1 cellular context compared by ENCODE assay signal in genomic region chr5:141960449-141961323, GRCh38.
TF ChIP-seq lines count a peak whose summit lies in the region.

No MANE protein-coding gene starts in this region.

TF ChIP-seq in K562, 482 proteins besides CTCF, POLR2A, EP300 and RAD21 (continues in another document):
- TF ChIP-seq POLR2AphosphoS5 (IDR thresholded peaks at IDR 0.05; ENCODE audit: control insufficient read depth, insufficient read depth, low read depth, low read length), result no peak
- TF ChIP-seq, protein P1, sequence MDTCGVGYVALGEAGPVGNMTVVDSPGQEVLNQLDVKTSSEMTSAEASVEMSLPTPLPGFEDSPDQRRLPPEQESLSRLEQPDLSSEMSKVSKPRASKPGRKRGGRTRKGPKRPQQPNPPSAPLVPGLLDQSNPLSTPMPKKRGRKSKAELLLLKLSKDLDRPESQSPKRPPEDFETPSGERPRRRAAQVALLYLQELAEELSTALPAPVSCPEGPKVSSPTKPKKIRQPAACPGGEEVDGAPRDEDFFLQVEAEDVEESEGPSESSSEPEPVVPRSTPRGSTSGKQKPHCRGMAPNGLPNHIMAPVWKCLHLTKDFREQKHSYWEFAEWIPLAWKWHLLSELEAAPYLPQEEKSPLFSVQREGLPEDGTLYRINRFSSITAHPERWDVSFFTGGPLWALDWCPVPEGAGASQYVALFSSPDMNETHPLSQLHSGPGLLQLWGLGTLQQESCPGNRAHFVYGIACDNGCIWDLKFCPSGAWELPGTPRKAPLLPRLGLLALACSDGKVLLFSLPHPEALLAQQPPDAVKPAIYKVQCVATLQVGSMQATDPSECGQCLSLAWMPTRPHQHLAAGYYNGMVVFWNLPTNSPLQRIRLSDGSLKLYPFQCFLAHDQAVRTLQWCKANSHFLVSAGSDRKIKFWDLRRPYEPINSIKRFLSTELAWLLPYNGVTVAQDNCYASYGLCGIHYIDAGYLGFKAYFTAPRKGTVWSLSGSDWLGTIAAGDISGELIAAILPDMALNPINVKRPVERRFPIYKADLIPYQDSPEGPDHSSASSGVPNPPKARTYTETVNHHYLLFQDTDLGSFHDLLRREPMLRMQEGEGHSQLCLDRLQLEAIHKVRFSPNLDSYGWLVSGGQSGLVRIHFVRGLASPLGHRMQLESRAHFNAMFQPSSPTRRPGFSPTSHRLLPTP (IDR thresholded peaks at IDR 0.05; ENCODE audit: borderline replicate concordance, extremely low read depth, insufficient read length), result no peak
- TF ChIP-seq KAT7 (CRISPR knock-in tag; IDR thresholded peaks at IDR 0.05; ENCODE audit: borderline replicate concordance), result 0 out of 2 replicates have a peak, but pooled peaks have one; percentile 34
- no peak for TF ChIP-seq E4F1 (CRISPR knock-in tag; IDR thresholded peaks at IDR 0.05; ENCODE audit: borderline replicate concordance)
- TF ChIP-seq SREBF2 (CRISPR knock-in tag; IDR thresholded peaks at IDR 0.05), result no peak
- TF ChIP-seq NCOA4 (IDR thresholded peaks at IDR 0.05; ENCODE audit: partially characterized antibody), result no peak
- TF ChIP-seq NFXL1 (CRISPR knock-in tag; IDR thresholded peaks at IDR 0.05), result no peak
- TF ChIP-seq TAF15 (IDR thresholded peaks at IDR 0.05; ENCODE audit: low read depth, low read length), result no peak
- no peak for TF ChIP-seq RFX1 (IDR thresholded peaks at IDR 0.05)
- TF ChIP-seq GTF2B (IDR thresholded peaks at IDR 0.05; ENCODE audit: extremely low read depth, insufficient read length), result no peak
- no peak for TF ChIP-seq POLR2AphosphoS2 (IDR thresholded peaks at IDR 0.05; ENCODE audit: low read length)
- no peak for TF ChIP-seq GABPB2 (CRISPR knock-in tag; conservative IDR thresholded peaks at IDR 0.05)
- no peak for TF ChIP-seq ZNF354B (CRISPR knock-in tag; IDR thresholded peaks at IDR 0.05)
- TF ChIP-seq HDAC2 (IDR thresholded peaks at IDR 0.05), result peak; percentile 22; the same call in 1 of the 2 replicates
- TF ChIP-seq ARID2 (IDR thresholded peaks at IDR 0.05), result peak; percentile 30; the same call in 1 of the 2 replicates
- TF ChIP-seq CBFA2T2 (conservative IDR thresholded peaks at IDR 0.05), result no peak
- TF ChIP-seq MED1 (CRISPR knock-in tag; IDR thresholded peaks at IDR 0.05; ENCODE audit: borderline replicate concordance), result no peak
- TF ChIP-seq PHF8 (IDR thresholded peaks at IDR 0.05; ENCODE audit: borderline replicate concordance, low read length), result no peak
- peak; percentile 29 for TF ChIP-seq PHF20 (IDR thresholded peaks at IDR 0.05; ENCODE audit: partially characterized antibody)
- no peak for TF ChIP-seq TCF15 (CRISPR knock-in tag; IDR thresholded peaks at IDR 0.05)
- no peak for TF ChIP-seq SMAD1 (IDR thresholded peaks at IDR 0.05; ENCODE audit: low read depth, low read length, partially characterized antibody)
- TF ChIP-seq SMARCB1 (IDR thresholded peaks at IDR 0.05; ENCODE audit: insufficient read length, low read depth), result no peak
- peak; percentile 87 to 91 for TF ChIP-seq FOXK2 (conservative IDR thresholded peaks at IDR 0.05 in 1 of 2, IDR thresholded peaks at IDR 0.05 in 1 of 2; ENCODE audit: low read depth in 2 of 2)
- no peak for TF ChIP-seq KAT8 (IDR thresholded peaks at IDR 0.05; ENCODE audit: low read depth)
- TF ChIP-seq ZNF224 (CRISPR knock-in tag; IDR thresholded peaks at IDR 0.05), result no peak
- no peak for TF ChIP-seq NCOA2 (IDR thresholded peaks at IDR 0.05; ENCODE audit: partially characterized antibody in 2 of 2)
- no peak for TF ChIP-seq ARID4B (CRISPR knock-in tag; IDR thresholded peaks at IDR 0.05)
- no peak for TF ChIP-seq ZNF311 (CRISPR knock-in tag; IDR thresholded peaks at IDR 0.05)
- no peak; the same call in 1 of the 2 replicates for TF ChIP-seq SMARCE1 (IDR thresholded peaks at IDR 0.05)
- TF ChIP-seq THRAP3 (IDR thresholded peaks at IDR 0.05; ENCODE audit: borderline replicate concordance), result no peak
- peak; percentile 48; the same call in 1 of the 2 replicates for TF ChIP-seq SOX6 (IDR thresholded peaks at IDR 0.05)
- no peak for TF ChIP-seq RUNX1 (IDR thresholded peaks at IDR 0.05; ENCODE audit: low read depth)
- TF ChIP-seq MTA3 (IDR thresholded peaks at IDR 0.05; ENCODE audit: borderline replicate concordance), result no peak
- TF ChIP-seq HDGF (IDR thresholded peaks at IDR 0.05), result 0 out of 2 replicates have a peak, but pooled peaks have one; percentile 29
- no peak for TF ChIP-seq NEUROD1 (IDR thresholded peaks at IDR 0.05; ENCODE audit: borderline replicate concordance, low read depth, low read length, partially characterized antibody)
- TF ChIP-seq, protein P2, sequence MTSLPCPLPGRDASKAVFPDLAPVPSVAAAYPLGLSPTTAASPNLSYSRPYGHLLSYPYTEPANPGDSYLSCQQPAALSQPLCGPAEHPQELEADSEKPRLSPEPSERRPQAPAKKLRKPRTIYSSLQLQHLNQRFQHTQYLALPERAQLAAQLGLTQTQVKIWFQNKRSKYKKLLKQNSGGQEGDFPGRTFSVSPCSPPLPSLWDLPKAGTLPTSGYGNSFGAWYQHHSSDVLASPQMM (CRISPR knock-in tag; IDR thresholded peaks at IDR 0.05), result no peak
- TF ChIP-seq MYC (IDR thresholded peaks at IDR 0.05; ENCODE audit: low read depth, low read length), result peak; percentile 22; the same call in 1 of the 2 replicates
- no peak for TF ChIP-seq MYC (CRISPR knock-in tag; IDR thresholded peaks at IDR 0.05; ENCODE audit: borderline replicate concordance, low read depth)
- TF ChIP-seq ARID1B (IDR thresholded peaks at IDR 0.05), result 0 out of 2 replicates have a peak, but pooled peaks have one; percentile 27
- TF ChIP-seq FOXJ2 (tag; IDR thresholded peaks at IDR 0.05), result 0 out of 2 replicates have a peak, but pooled peaks have one; percentile 55
- no peak for TF ChIP-seq CHD1 (IDR thresholded peaks at IDR 0.05; ENCODE audit: low read length)
- no peak for TF ChIP-seq NFIX (CRISPR knock-in tag; IDR thresholded peaks at IDR 0.05; ENCODE audit: low read depth)
- no peak for TF ChIP-seq ID3 (CRISPR knock-in tag; IDR thresholded peaks at IDR 0.05)
- TF ChIP-seq ID3 (tag; IDR thresholded peaks at IDR 0.05), result no peak
- TF ChIP-seq ZNF644 (tag; IDR thresholded peaks at IDR 0.05; ENCODE audit: low read depth), result no peak
- TF ChIP-seq TCF7L2 (IDR thresholded peaks at IDR 0.05; ENCODE audit: low read depth, low read length), result no peak
- no peak for TF ChIP-seq NCOA6 (IDR thresholded peaks at IDR 0.05)
- no peak for TF ChIP-seq HMGXB4 (CRISPR knock-in tag; IDR thresholded peaks at IDR 0.05)
- TF ChIP-seq ZNF232 (CRISPR knock-in tag; IDR thresholded peaks at IDR 0.05), result no peak
- no peak for TF ChIP-seq PHB2 (IDR thresholded peaks at IDR 0.05; ENCODE audit: low read depth)
- TF ChIP-seq NUFIP1 (IDR thresholded peaks at IDR 0.05; ENCODE audit: partially characterized antibody), result no peak
- TF ChIP-seq ZNF449 (CRISPR knock-in tag; IDR thresholded peaks at IDR 0.05), result no peak
- peak; percentile 43; the same call in 1 of the 2 replicates for TF ChIP-seq TOE1 (IDR thresholded peaks at IDR 0.05; ENCODE audit: borderline replicate concordance)
- TF ChIP-seq TOE1 (CRISPR knock-in tag; IDR thresholded peaks at IDR 0.05; ENCODE audit: borderline replicate concordance, low read depth), result no peak
- TF ChIP-seq U2AF1 (optimal IDR thresholded peaks at IDR 0.05; ENCODE audit: low read depth, low read length), result no peak
- TF ChIP-seq HSF4 (CRISPR knock-in tag; IDR thresholded peaks at IDR 0.05; ENCODE audit: borderline replicate concordance), result no peak
- TF ChIP-seq MNT (conservative IDR thresholded peaks at IDR 0.05), result peak in 1 of 2 experiments; percentile 62; a peak in 2 of 4 replicates
